10 cellular contexts compared by ENCODE assay signal in genomic region chrX:23008431-23009099, GRCh38. TPM values are rescaled to one million over a fixed set of nuclear protein-coding genes. Genes with fewer than 3 reads are reported as not detected.
A peak's percentile ranks its signal among the peaks of the same experiment; 100 is the strongest.
DNase-seq lines count a peak whose midpoint lies in the region; ATAC-seq and TF ChIP-seq lines count a peak whose summit lies in the region.
"Had no signal": no experiment of that assay in that cellular context is flagged by ENCODE, and none has a peak within 500 bp of the region (broad histone marks: within the 10 kb centered on the region; RNA-seq: fewer than 3 reads in every experiment).

No MANE protein-coding gene starts in this region.

- no peak overlapping the region for H3K4me3 Mint-ChIP-seq in stimulated activated naive CD8-positive, alpha-beta T cell treated with anti-CD3 and anti-CD28 coated beads, Interleukin-15, amount 100 ng/mL, for 72 hours

- H3K9me3 Mint-ChIP-seq in stimulated activated naive CD8-positive, alpha-beta T cell treated with anti-CD3 and anti-CD28 coated beads, Interleukin-15, amount 100 ng/mL, for 72 hours, result no peaks in the 10 kb centered on the region

- no peak for ATAC-seq in stimulated activated naive CD8-positive, alpha-beta T cell treated with anti-CD3 and anti-CD28 coated beads, Interleukin-15, amount 100 ng/mL, for 72 hours
- ATAC-seq in HG02678 (IDR thresholded peaks at IDR 0.05; ENCODE audit: unreplicated experiment), result no peak

- TF ChIP-seq CTCF in epithelial cell of proximal tubule (conservative IDR thresholded peaks at IDR 0.05; ENCODE audit: low read depth, low read length) (peak; percentile 68), retinal pigment epithelial cell (conservative IDR thresholded peaks at IDR 0.05; ENCODE audit: low read depth, low read length) (peak; percentile 66)

- no peaks in the 10 kb centered on the region for H3K27me3 Mint-ChIP-seq in stimulated activated naive CD8-positive, alpha-beta T cell treated with anti-CD3 and anti-CD28 coated beads, Interleukin-15, amount 100 ng/mL, for 72 hours

- peaks cover 7% of the 10 kb centered on the region for H3K4me1 Mint-ChIP-seq in stimulated activated naive CD8-positive, alpha-beta T cell treated with anti-CD3 and anti-CD28 coated beads, Interleukin-15, amount 100 ng/mL, for 72 hours

- H3K4me3 ChIP-seq in epithelial cell of proximal tubule (ENCODE audit: low read depth, low read length) (no peak overlapping the region), retinal pigment epithelial cell (ENCODE audit: low read length) (no peak overlapping the region)
- H3K4me3 ChIP-seq: spleen had no signal

- no peak overlapping the region for H3K27ac Mint-ChIP-seq in stimulated activated naive CD8-positive, alpha-beta T cell treated with anti-CD3 and anti-CD28 coated beads, Interleukin-15, amount 100 ng/mL, for 72 hours

- DNase-seq in NCI-H1105 treated with DMSO at 0.1 percent for 48 hours (lab: John Stamatoyannopoulos, UW) (peak; percentile 4), NCI-H1105 (lab: John Stamatoyannopoulos, UW) (no peak), NCI-H748 (lab: John Stamatoyannopoulos, UW; ENCODE audit: unreplicated experiment) (peak; percentile 53), epithelial cell of proximal tubule (ENCODE audit: low read depth) (no peak), retinal pigment epithelial cell (ENCODE audit: low read depth) (peak; percentile 19), NCI-H2171 (lab: John Stamatoyannopoulos, UW) (no peak)
- DNase-seq in stimulated activated naive CD8-positive, alpha-beta T cell treated with anti-CD3 and anti-CD28 coated beads, Interleukin-15, amount 100 ng/mL, for 72 hours, result no peak
- DNase-seq: activated naive CD4-positive, alpha-beta T cell; spleen had no signal

RNA-seq across cellular contexts. Expression of gene DDX53, which starts 8.8 kb away (rescaled TPM):
- total RNA-seq in epithelial cell of proximal tubule, result not detected in 2 replicates
- total RNA-seq: spleen had no signal

Comparison
In these comparisons a context has a peak if more than half of its experiments do, and no peak if none do; other contexts are left out.
1. DNase-seq: peak in NCI-H1105 treated with DMSO at 0.1 percent for 48 hours (single experiment), NCI-H748 (single experiment) and retinal pigment epithelial cell (single experiment); none in NCI-H1105 (single experiment), epithelial cell of proximal tubule (single experiment), stimulated activated naive CD8-positive, alpha-beta T cell treated with anti-CD3 and anti-CD28 coated beads, Interleukin-15, amount 100 ng/mL, for 72 hours (0 of 2) and NCI-H2171 (single experiment).